15 cellular contexts compared by ENCODE assay signal in the genomic region with DNA sequence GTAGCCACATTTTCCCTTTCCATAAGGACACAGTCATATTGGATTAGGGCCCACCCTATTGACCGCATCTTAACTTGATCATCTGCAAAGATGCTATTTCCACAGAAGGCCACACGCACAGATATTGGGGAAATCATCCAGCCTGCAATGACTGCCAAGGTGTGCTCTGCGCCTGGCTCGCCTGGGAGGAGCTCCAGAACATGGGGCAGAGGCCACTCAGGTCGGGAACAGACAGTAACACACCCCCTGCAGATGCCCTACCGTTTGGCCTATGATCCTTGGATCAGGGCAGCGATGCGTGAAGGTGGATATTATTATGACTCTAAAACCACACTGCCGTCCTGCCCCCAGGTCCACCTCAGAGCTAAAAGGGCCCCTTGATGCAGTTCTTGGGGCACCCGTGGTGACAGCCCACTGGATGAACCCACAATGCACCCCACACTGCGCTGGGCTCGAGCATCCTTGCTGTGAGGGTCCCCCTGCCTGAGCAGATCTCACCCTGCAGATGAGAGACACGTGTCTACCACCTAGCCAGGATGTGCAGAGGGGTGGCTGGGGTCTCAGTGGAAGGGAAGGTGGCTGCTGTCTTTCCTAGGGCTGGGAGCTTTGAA.
DNase-seq lines count a peak whose midpoint lies in the region; ATAC-seq and TF ChIP-seq lines count a peak whose summit lies in the region.
"Had no signal": no experiment of that assay in that cellular context is flagged by ENCODE, and none has a peak within 500 bp of the region (broad histone marks: within the 10 kb centered on the region; RNA-seq: fewer than 3 reads in every experiment).

No MANE protein-coding gene starts in this region.

- intact Hi-C loops in Caco-2 (cut with micrococcal nuclease; ENCODE audit: unreplicated experiment): no loop called here
- intact Hi-C loops in IMR-90 (cut with micrococcal nuclease): no loop called here

- H4K20me1 ChIP-seq in IMR-90 (ENCODE audit: insufficient read depth, low read length): peaks cover 3% of the 10 kb centered on the region; the same call in 1 of the 2 replicates

- no TSS peak for BruUV-seq in Caco-2 (replicated peaks; lab: Mats Ljungman, UMichigan)
- no TSS peak for BruUV-seq in IMR-90 (replicated peaks; lab: Mats Ljungman, UMichigan)

- H3K4ac ChIP-seq in IMR-90 (ENCODE audit: low read depth, low read length): peak overlapping the region; percentile 91; the same call in 1 of the 2 replicates

- H3K4me3 Mint-ChIP-seq in Caco-2 (ENCODE audit: unreplicated experiment) (no peak overlapping the region), osteocyte (ENCODE audit: unreplicated experiment) (no peak overlapping the region)
- H3K4me3 Mint-ChIP-seq: CD8-positive, alpha-beta T cell had no signal

- DNase-seq in Caco-2 (no peak), IMR-90 (no peak), left lobe of liver (ENCODE audit: low spot score) (no peak), osteocyte (ENCODE audit: extremely low spot score, unreplicated experiment) (peak; percentile 77), NCI-H1092 treated with DMSO at 0.1 percent for 48 hours (lab: John Stamatoyannopoulos, UW) (no peak), MG63 (no peak), NCI-H2029 (lab: John Stamatoyannopoulos, UW) (no peak)
- DNase-seq: BE2C, COR-L47, DMS53, GF-D8, GM23248 had no signal

- POLR2A ChIA-PET in Caco-2 (lab: Charles Lee) (no interaction called here), IMR-90 (lab: Charles Lee; ENCODE audit: unreplicated experiment) (no interaction called here)

- H3K4me2 ChIP-seq in IMR-90 (ENCODE audit: low read depth, low read length): no peak overlapping the region

- 90% methylated on average over 2 of the region's 13 CpGs; no CpG with 5 or more reads in 1 of the 2 experiments for WGBS in IMR-90 (ENCODE audit: extremely low coverage in 2 of 2, insufficient read length in 1 of 2), 2 experiments

- no peak overlapping the region for H3K27ac ChIP-seq in IMR-90 (ENCODE audit: insufficient read depth, low read length)
- H3K27ac ChIP-seq: C4-2B, GM23248 had no signal

- CTCF ChIA-PET in Caco-2 (lab: Charles Lee): no interaction called here
- CTCF ChIA-PET in IMR-90 (lab: Yijun Ruan, JAX): no interaction called here

- no peak overlapping the region for H3K56ac ChIP-seq in IMR-90 (ENCODE audit: extremely low read depth, insufficient read depth, low read length)

- no peak for ATAC-seq in IMR-90 (ENCODE audit: low read depth)
- ATAC-seq in left lobe of liver: peak; percentile 74
- ATAC-seq: CD8-positive, alpha-beta T cell; HCT116 had no signal

- no peak overlapping the region for H3K14ac ChIP-seq in IMR-90 (replicated peaks; ENCODE audit: low read depth, low read length)

- H2BK120ac ChIP-seq in IMR-90 (ENCODE audit: low read depth, low read length): peak overlapping the region; percentile 84; the same call in 1 of the 2 replicates

- H3K9me3 ChIP-seq in Caco-2 (no peaks in the 10 kb centered on the region), IMR-90 (ENCODE audit: control insufficient read depth, insufficient read depth, low read length) (peaks cover 2% of the 10 kb centered on the region; the same call in 1 of the 2 replicates), MG63 (no peaks in the 10 kb centered on the region)
- H3K9me3 ChIP-seq: BE2C had no signal

- peaks cover 20% of the 10 kb centered on the region for H3K9me1 ChIP-seq in IMR-90 (ENCODE audit: insufficient read depth, low read length)

- peak overlapping the region; percentile 96; the same call in 1 of the 2 replicates for H4K91ac ChIP-seq in IMR-90 (ENCODE audit: insufficient read depth, low read depth, low read length)

- H4K8ac ChIP-seq in IMR-90 (ENCODE audit: low read depth in 2 of 2, low read length in 2 of 2): no peak overlapping the region; a peak in 1 of 4 replicates

- no peak for TF ChIP-seq CTCF in Caco-2 (IDR thresholded peaks at IDR 0.05; ENCODE audit: insufficient read depth in 1 of 2, low read depth in 1 of 2, low read length in 1 of 2, severe bottlenecking in 1 of 2, unreplicated experiment in 1 of 2)
- no peak for TF ChIP-seq CTCF in IMR-90 (conservative IDR thresholded peaks at IDR 0.05; ENCODE audit: low read depth, low read length)
- TF ChIP-seq CTCF in osteocyte (IDR thresholded peaks at IDR 0.05): no peak

- in situ Hi-C loops in IMR-90 (cut with MboI; ENCODE audit: low sequenced_read_pairs): no loop called here

- H3K9ac ChIP-seq in IMR-90 (ENCODE audit: low read depth, low read length): no peak overlapping the region
- H3K9ac ChIP-seq: GM23248 had no signal

- no peak for TF ChIP-seq RAD21 in IMR-90 (IDR thresholded peaks at IDR 0.05; ENCODE audit: low read length)

- TF ChIP-seq POLR2A in IMR-90 (IDR thresholded peaks at IDR 0.05; ENCODE audit: low read depth, low read length): no peak

- H2BK5ac ChIP-seq in IMR-90 (ENCODE audit: low read depth, low read length, poor library complexity, severe bottlenecking): no peak overlapping the region

- H3K27me3 Mint-ChIP-seq in Caco-2 (ENCODE audit: insufficient read depth, unreplicated experiment): no peaks in the 10 kb centered on the region
- H3K27me3 Mint-ChIP-seq in osteocyte (ENCODE audit: unreplicated experiment): no peaks in the 10 kb centered on the region

- H3K79me1 ChIP-seq in IMR-90 (ENCODE audit: low read depth in 1 of 2, low read length in 2 of 2): peaks cover 5 to 25% of the 10 kb centered on the region in 2 experiments; a peak in 3 of 4 replicates

- no peak overlapping the region; the same call in 1 of the 2 replicates for H3K18ac ChIP-seq in IMR-90 (ENCODE audit: low read depth, low read length)

- no peak overlapping the region for H2AK9ac ChIP-seq in IMR-90 (replicated peaks; ENCODE audit: low read depth, low read length, poor library complexity)

- H3K4me1 Mint-ChIP-seq in Caco-2 (ENCODE audit: low read depth, unreplicated experiment): peaks cover 7% of the 10 kb centered on the region
- peaks cover 22% of the 10 kb centered on the region for H3K4me1 Mint-ChIP-seq in osteocyte (ENCODE audit: unreplicated experiment)

- H2AFZ ChIP-seq in IMR-90 (replicated peaks; ENCODE audit: low read length, poor library complexity): no peak overlapping the region
- H2AFZ ChIP-seq: GM23248 had no signal

- peak overlapping the region; percentile 99 for H2AK5ac ChIP-seq in IMR-90 (ENCODE audit: low read depth, low read length)

- H3K4me1 ChIP-seq in Caco-2 (peaks cover 6% of the 10 kb centered on the region; the same call in 1 of the 2 replicates), IMR-90 (ENCODE audit: control insufficient read depth, insufficient read depth, low read length) (peaks cover 20% of the 10 kb centered on the region)
- H3K4me1 ChIP-seq: BE2C had no signal

- H4K5ac ChIP-seq in IMR-90 (ENCODE audit: low read depth, low read length): no peak overlapping the region

- peak overlapping the region; percentile 86 for H3K27ac Mint-ChIP-seq in Caco-2 (ENCODE audit: unreplicated experiment)
- no peak overlapping the region for H3K27ac Mint-ChIP-seq in osteocyte (ENCODE audit: unreplicated experiment)
- H3K27ac Mint-ChIP-seq: CD8-positive, alpha-beta T cell had no signal

- H3K36me3 ChIP-seq in Caco-2 (ENCODE audit: control insufficient read depth, insufficient read depth, low read length) (no peaks in the 10 kb centered on the region), IMR-90 (ENCODE audit: control insufficient read depth, insufficient read depth, low read length) (no peaks in the 10 kb centered on the region), MG63 (no peaks in the 10 kb centered on the region)
- H3K36me3 ChIP-seq: BE2C had no signal

- H3K9me3 Mint-ChIP-seq in Caco-2 (ENCODE audit: unreplicated experiment) (no peaks in the 10 kb centered on the region), osteocyte (ENCODE audit: unreplicated experiment) (no peaks in the 10 kb centered on the region)
- H3K9me3 Mint-ChIP-seq: CD8-positive, alpha-beta T cell had no signal

- H3K27me3 ChIP-seq in Caco-2 (replicated peaks; ENCODE audit: control insufficient read depth, insufficient read depth, low read length) (no peaks in the 10 kb centered on the region), IMR-90 (ENCODE audit: control insufficient read depth, insufficient read depth, low read length) (no peaks in the 10 kb centered on the region), MG63 (no peaks in the 10 kb centered on the region)
- H3K27me3 ChIP-seq: BE2C had no signal

- dilution Hi-C loops in IMR-90 (cut with HindIII; ENCODE audit: low sequenced_read_pairs, unreplicated experiment): no loop called here

- H3K4me3 ChIP-seq in Caco-2 (ENCODE audit: low read depth, low read length) (no peak overlapping the region), IMR-90 (ENCODE audit: insufficient read depth, low read depth, low read length) (no peak overlapping the region), MG63 (no peak overlapping the region)
- H3K4me3 ChIP-seq: GM23248 had no signal

- H3K23ac ChIP-seq in IMR-90 (ENCODE audit: low read depth, low read length): no peak overlapping the region

- H3K36me3 Mint-ChIP-seq in Caco-2 (ENCODE audit: insufficient read depth, unreplicated experiment): no peaks in the 10 kb centered on the region
- H3K36me3 Mint-ChIP-seq in osteocyte (ENCODE audit: unreplicated experiment): no peaks in the 10 kb centered on the region
- H3K36me3 Mint-ChIP-seq: CD8-positive, alpha-beta T cell had no signal

- H2BK20ac ChIP-seq in IMR-90 (ENCODE audit: low read depth, low read length): peak overlapping the region; percentile 80

- H2BK15ac ChIP-seq in IMR-90 (ENCODE audit: low read depth, low read length): peak overlapping the region; percentile 98; the same call in 2 of the 3 replicates

TF ChIP-seq in IMR-90, 13 proteins besides CTCF, POLR2A, EP300 and RAD21 (continues in another document):
- TF ChIP-seq MAZ (IDR thresholded peaks at IDR 0.05; ENCODE audit: borderline replicate concordance, low read depth, low read length) (no peak), FOS (IDR thresholded peaks at IDR 0.05; ENCODE audit: low read depth, low read length) (no peak), SMC3 (IDR thresholded peaks at IDR 0.05; ENCODE audit: low read depth, low read length) (no peak), RCOR1 (IDR thresholded peaks at IDR 0.05; ENCODE audit: insufficient replicate concordance, low read length) (no peak), CHD1 (IDR thresholded peaks at IDR 0.05; ENCODE audit: low read depth, low read length) (no peak), RFX5 (IDR thresholded peaks at IDR 0.05; ENCODE audit: low read depth, low read length) (no peak), NFE2L2 (IDR thresholded peaks at IDR 0.05; ENCODE audit: low read depth, low read length) (no peak), CEBPB (IDR thresholded peaks at IDR 0.05; ENCODE audit: low read depth, low read length) (no peak), USF2 (IDR thresholded peaks at IDR 0.05; ENCODE audit: low read depth, low read length) (no peak), BHLHE40 (IDR thresholded peaks at IDR 0.05; ENCODE audit: low read depth, low read length) (no peak)
